ENCODE assay signal across 28 cellular contexts in the genomic region with DNA sequence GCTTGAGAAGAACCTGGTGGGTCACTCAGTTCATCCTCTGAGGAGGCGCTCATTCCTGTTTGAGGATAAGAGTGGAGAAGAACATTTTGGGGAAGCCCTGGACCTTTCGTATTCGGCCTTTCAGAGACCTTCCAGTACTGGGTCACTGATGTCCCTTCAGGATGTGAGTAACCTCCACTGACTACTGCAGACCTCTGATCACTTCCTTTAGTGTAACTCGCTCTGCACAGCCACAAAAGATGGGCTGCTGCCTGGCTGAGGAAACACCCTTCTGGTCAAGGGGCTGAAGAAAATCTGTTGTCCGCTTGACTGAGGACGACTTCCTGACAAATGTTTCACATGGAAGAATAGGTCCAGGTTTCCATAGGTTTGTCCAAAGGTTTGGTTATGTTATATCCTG.
"Had no signal": no experiment of that assay in that cellular context is flagged by ENCODE, and none has a peak within 500 bp of the region (broad histone marks: within the 10 kb centered on the region; RNA-seq: fewer than 3 reads in every experiment).

No MANE protein-coding gene starts in this region.

- H3K4me3 ChIP-seq: ovary, psoas muscle, right lobe of liver, sigmoid colon, stomach, thoracic aorta, thyroid gland, tibial nerve, upper lobe of left lung, vagina had no signal

- H3K4me3 Mint-ChIP-seq: nephron progenitor cell; neural crest cell; stimulated activated effector memory CD8-positive, alpha-beta T cell treated with anti-CD3 and anti-CD28 coated beads, Interleukin-12 subunit alpha, Interleukin-12 subunit beta, amount 100 ng/mL, for 72 hours; stimulated activated naive B cell treated with anti-CD40 and anti-IgM and Interleukin-4, amounts not matched to agents 10 μg/mL and 1 μg/mL and 100 μg/mL, for 72 hours; stimulated activated naive CD8-positive, alpha-beta T cell treated with anti-CD3 and anti-CD28 coated beads, Interleukin-15, Interleukin-2, amounts not matched to agents 100 ng/mL and 50 ng/mL, for 24 hours had no signal

- DNase-seq: nephron progenitor cell; nucleus accumbens; ovary; posterior cingulate gyrus; psoas muscle; right cardiac atrium; right lobe of liver; sigmoid colon; small intestine; stimulated activated CD4-positive, alpha-beta T cell treated with anti-CD3 and anti-CD28 coated beads, Interleukin-15, amount 100 ng/mL, for 24 hours; stimulated activated CD4-positive, alpha-beta T cell treated with anti-CD3 and anti-CD28 coated beads, Interleukin-2, amount 100 ng/mL, for 24 hours; stimulated activated CD4-positive, alpha-beta T cell treated with anti-CD3 and anti-CD28 coated beads, Interleukin-2, amount 100 ng/mL, for 48 hours; stimulated activated CD4-positive, alpha-beta T cell treated with anti-CD3 and anti-CD28 coated beads, Interleukin-4, amount 100 ng/mL, for 24 hours; stimulated activated naive B cell treated with anti-CD40 and anti-IgM and Interleukin-4, amounts not matched to agents 10 μg/mL and 1 μg/mL and 100 μg/mL, for 72 hours; stimulated activated naive CD4-positive, alpha-beta T cell treated with Interleukin-2 at 50 U/mL for 16 hours; stomach; thyroid gland; trophoblast cell; upper lobe of left lung had no signal

- H3K27me3 ChIP-seq: neutrophil, ovary, right lobe of liver, sigmoid colon, stomach, thyroid gland, tibial nerve, upper lobe of left lung, vagina had no signal

- H3K27me3 Mint-ChIP-seq: stimulated activated naive CD8-positive, alpha-beta T cell treated with anti-CD3 and anti-CD28 coated beads, Interleukin-15, Interleukin-2, amounts not matched to agents 100 ng/mL and 50 ng/mL, for 24 hours had no signal

- H3K36me3 Mint-ChIP-seq: stimulated activated effector memory CD8-positive, alpha-beta T cell treated with anti-CD3 and anti-CD28 coated beads, Interleukin-12 subunit alpha, Interleukin-12 subunit beta, amount 100 ng/mL, for 72 hours had no signal

- H3K27ac Mint-ChIP-seq: nephron progenitor cell; progenitor cell of endocrine pancreas; stimulated activated effector memory CD8-positive, alpha-beta T cell treated with anti-CD3 and anti-CD28 coated beads, Interleukin-12 subunit alpha, Interleukin-12 subunit beta, amount 100 ng/mL, for 72 hours; stimulated activated naive B cell treated with anti-CD40 and anti-IgM and Interleukin-4, amounts not matched to agents 10 μg/mL and 1 μg/mL and 100 μg/mL, for 72 hours; stimulated activated naive CD8-positive, alpha-beta T cell treated with anti-CD3 and anti-CD28 coated beads, Interleukin-15, Interleukin-2, amounts not matched to agents 100 ng/mL and 50 ng/mL, for 24 hours had no signal

- H3K9me3 ChIP-seq: neutrophil, ovary, psoas muscle, right lobe of liver, sigmoid colon, stomach, thoracic aorta, thyroid gland, upper lobe of left lung, vagina had no signal

- H3K9me3 Mint-ChIP-seq: stimulated activated naive CD8-positive, alpha-beta T cell treated with anti-CD3 and anti-CD28 coated beads, Interleukin-15, Interleukin-2, amounts not matched to agents 100 ng/mL and 50 ng/mL, for 24 hours had no signal

- H3K4me1 Mint-ChIP-seq: nephron progenitor cell, neural crest cell had no signal

- H3K27ac ChIP-seq: neutrophil, ovary, parathyroid adenoma, psoas muscle, right lobe of liver, sigmoid colon, stomach, thoracic aorta, thyroid gland, tibial nerve, upper lobe of left lung, vagina had no signal

- ATAC-seq: psoas muscle; right cardiac atrium; right lobe of liver; stimulated activated effector memory CD8-positive, alpha-beta T cell treated with anti-CD3 and anti-CD28 coated beads, Interleukin-12 subunit alpha, Interleukin-12 subunit beta, amount 100 ng/mL, for 72 hours; stimulated activated naive B cell treated with anti-CD40 and anti-IgM and Interleukin-4, amounts not matched to agents 10 μg/mL and 1 μg/mL and 100 μg/mL, for 72 hours had no signal

- H3K36me3 ChIP-seq: neutrophil, ovary, right lobe of liver, sigmoid colon, stomach, thoracic aorta, thyroid gland, tibial nerve, upper lobe of left lung, vagina had no signal
